10 cellular contexts compared by ENCODE assay signal in the genomic region with DNA sequence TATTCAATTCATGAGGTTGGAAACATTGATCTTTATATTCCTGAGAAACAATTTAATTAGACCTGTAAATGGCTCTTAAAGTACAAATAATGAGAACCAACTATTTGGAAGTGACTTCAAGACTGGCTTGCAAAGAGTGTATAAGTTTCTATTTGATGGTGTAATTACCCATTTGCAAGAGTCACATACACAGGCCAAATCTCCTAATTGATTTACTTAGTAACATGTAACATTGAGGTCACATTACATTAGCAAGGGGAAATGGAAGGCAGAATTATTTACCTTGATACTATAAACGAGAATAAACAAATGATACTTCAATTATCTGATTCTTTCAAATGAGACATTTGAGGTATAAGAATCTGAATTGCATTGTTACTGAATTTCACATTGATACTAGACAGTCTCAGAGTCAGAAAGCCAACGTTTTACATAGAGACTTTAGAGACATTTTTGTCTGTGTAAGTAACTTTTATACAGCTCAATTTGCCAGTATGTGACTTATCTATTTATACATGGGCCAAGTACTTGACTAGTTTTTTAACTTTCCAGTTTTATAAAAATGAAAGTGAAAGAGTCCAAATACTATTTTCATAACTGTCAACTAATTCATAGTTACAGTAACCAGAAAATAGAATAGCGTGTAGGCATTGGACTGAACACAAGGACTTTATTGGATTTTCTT.
A peak's percentile ranks its signal among the peaks of the same experiment; 100 is the strongest.
DNase-seq lines count a peak whose midpoint lies in the region; ATAC-seq, FAIRE-seq and TF ChIP-seq lines count a peak whose summit lies in the region.
"Had no signal": no experiment of that assay in that cellular context is flagged by ENCODE, and none has a peak within 500 bp of the region (broad histone marks: within the 10 kb centered on the region; RNA-seq: fewer than 3 reads in every experiment).

No MANE protein-coding gene starts in this region.

- no peak overlapping the region for H3K4me3 Mint-ChIP-seq in activated naive CD4-positive, alpha-beta T cell treated with anti-CD3 and anti-CD28 coated beads, Interleukin-2, amount 10 ng/mL, durations not matched to agents 7 days and 5 days
- H3K4me3 Mint-ChIP-seq: WTC11 had no signal

- H3K36me3 ChIP-seq in right atrium auricular region (no peaks in the 10 kb centered on the region), tibial nerve (no peaks in the 10 kb centered on the region)

- TF ChIP-seq EP300 in tibial nerve (IDR thresholded peaks at IDR 0.05) = no peak

- H3K4me1 ChIP-seq in right atrium auricular region = peaks cover 0 to 31% of the 10 kb centered on the region in 2 donors
- peaks cover 0 to 39% (median 15%) of the 10 kb centered on the region in 4 donors for H3K4me1 ChIP-seq in tibial nerve

- peak overlapping the region in 1 of 2 donors; percentile 92 for H3K27ac Mint-ChIP-seq in activated naive CD4-positive, alpha-beta T cell treated with anti-CD3 and anti-CD28 coated beads, Interleukin-2, amount 50 U/mL, for 72 hours
- H3K27ac Mint-ChIP-seq in activated naive CD4-positive, alpha-beta T cell treated with anti-CD3 and anti-CD28 coated beads, Interleukin-2, amount 10 ng/mL, durations not matched to agents 7 days and 5 days = no peak overlapping the region
- H3K27ac Mint-ChIP-seq: WTC11 had no signal

- TF ChIP-seq CTCF in right atrium auricular region (IDR thresholded peaks at IDR 0.05) = no peak
- TF ChIP-seq CTCF in tibial nerve (IDR thresholded peaks at IDR 0.05) = no peak

- peaks cover 6 to 23% of the 10 kb centered on the region in 2 donors for H3K36me3 Mint-ChIP-seq in activated naive CD4-positive, alpha-beta T cell treated with anti-CD3 and anti-CD28 coated beads, Interleukin-2, amount 50 U/mL, for 72 hours
- no peaks in the 10 kb centered on the region for H3K36me3 Mint-ChIP-seq in activated naive CD4-positive, alpha-beta T cell treated with anti-CD3 and anti-CD28 coated beads, Interleukin-2, amount 10 ng/mL, durations not matched to agents 7 days and 5 days

- peaks cover 14% of the 10 kb centered on the region for H3K4me1 Mint-ChIP-seq in activated naive CD4-positive, alpha-beta T cell treated with anti-CD3 and anti-CD28 coated beads, Interleukin-2, amount 10 ng/mL, durations not matched to agents 7 days and 5 days

- 17 to 19% methylated on average over 3 of the region's 3 CpGs for WGBS in tibial nerve, 2 donors

- DNase-seq in activated naive CD4-positive, alpha-beta T cell treated with anti-CD3 and anti-CD28 coated beads, Interleukin-2, amount 50 U/mL, for 72 hours (ENCODE audit: low spot score in 2 of 2) = no peak
- no peak for DNase-seq in activated naive CD4-positive, alpha-beta T cell treated with anti-CD3 and anti-CD28 coated beads, Interleukin-2, amount 10 ng/mL, durations not matched to agents 7 days and 5 days
- peak; percentile 48 for DNase-seq in OCI-M1 (lab: John Stamatoyannopoulos, UW)
- DNase-seq in right atrium auricular region (ENCODE audit: low spot score) = no peak
- no peak for DNase-seq in tibial nerve (ENCODE audit: low spot score in 2 of 2)
- DNase-seq in COLO668 (lab: John Stamatoyannopoulos, UW; ENCODE audit: unreplicated experiment) = no peak
- no peak for DNase-seq in frontal cortex (ENCODE audit: low spot score in 2 of 2)
- no peak for DNase-seq in effector CD4-positive, alpha-beta T cell
- DNase-seq: retina had no signal

- no peaks in the 10 kb centered on the region for H3K27me3 Mint-ChIP-seq in activated naive CD4-positive, alpha-beta T cell treated with anti-CD3 and anti-CD28 coated beads, Interleukin-2, amount 10 ng/mL, durations not matched to agents 7 days and 5 days

- no peak for TF ChIP-seq POLR2A in tibial nerve (IDR thresholded peaks at IDR 0.05)

- ATAC-seq in activated naive CD4-positive, alpha-beta T cell treated with anti-CD3 and anti-CD28 coated beads, Interleukin-2, amount 50 U/mL, for 72 hours = peak; percentile 30 to 33
- ATAC-seq: WTC11 had no signal

- no peak for FAIRE-seq in frontal cortex (lab: Jason Lieb, UNC)

- CTCF ChIA-PET in activated naive CD4-positive, alpha-beta T cell treated with anti-CD3 and anti-CD28 coated beads, Interleukin-2, amount 10 ng/mL, durations not matched to agents 7 days and 5 days (lab: Charles Lee) = interaction anchor here (0.9 to 4.5 kb wide), 4 partner anchors 68 to 1136 kb away, joined by 3 to 46 read pairs (median 4); a partner anchor contains a TSS

- H3K4me3 ChIP-seq in right atrium auricular region = no peak overlapping the region
- no peak overlapping the region for H3K4me3 ChIP-seq in tibial nerve

- peaks cover 3 to 10% of the 10 kb centered on the region in 2 donors for H3K9me3 Mint-ChIP-seq in activated naive CD4-positive, alpha-beta T cell treated with anti-CD3 and anti-CD28 coated beads, Interleukin-2, amount 50 U/mL, for 72 hours
- H3K9me3 Mint-ChIP-seq in activated naive CD4-positive, alpha-beta T cell treated with anti-CD3 and anti-CD28 coated beads, Interleukin-2, amount 10 ng/mL, durations not matched to agents 7 days and 5 days = no peaks in the 10 kb centered on the region

- peaks cover 0 to 9% of the 10 kb centered on the region in 2 donors for H3K9me3 ChIP-seq in right atrium auricular region
- no peaks in the 10 kb centered on the region for H3K9me3 ChIP-seq in tibial nerve

- H3K27ac ChIP-seq in right atrium auricular region = peak overlapping the region; percentile 68 to 75
- H3K27ac ChIP-seq in tibial nerve = peak overlapping the region; percentile 51 to 86 (median 68)

- H3K27me3 ChIP-seq in right atrium auricular region (no peaks in the 10 kb centered on the region), tibial nerve (no peaks in the 10 kb centered on the region)
